In genomic region chr4:76897522-76898384, GRCh38 we compare ENCODE assay signal across 8 cellular contexts. TPM values are rescaled to one million over a fixed set of nuclear protein-coding genes. Genes with fewer than 3 reads are reported as not detected.
DNase-seq lines count a peak whose midpoint lies in the region; ATAC-seq, FAIRE-seq and TF ChIP-seq lines count a peak whose summit lies in the region.

SOWAHB (minus strand) TSS chr4:76898144; CDS start chr4:76897849, 295 bp downstream.

- H3K9me3 ChIP-seq in iPS-20b (ENCODE audit: insufficient read depth, low read depth, low read length) (no peaks in the 10 kb centered on the region), small intestine (ENCODE audit: control insufficient read depth, low read depth) (no peaks in the 10 kb centered on the region)

- H3K36me3 ChIP-seq in iPS-20b (ENCODE audit: insufficient read depth, low read depth, low read length) = no peaks in the 10 kb centered on the region
- no peaks in the 10 kb centered on the region for H3K36me3 ChIP-seq in small intestine (ENCODE audit: control insufficient read depth in 2 of 2, insufficient read depth in 2 of 2, low read length in 2 of 2)

- H3K4me1 Mint-ChIP-seq in HFFc6 (ENCODE audit: low read depth) = peaks cover 10% of the 10 kb centered on the region

- no peak within 1 kb of the TSS for H3K27ac Mint-ChIP-seq in HFFc6

- peaks cover 4% of the 10 kb centered on the region; the same call in 1 of the 2 replicates for H3K36me3 Mint-ChIP-seq in HFFc6 (ENCODE audit: low read depth)

- H3K27me3 Mint-ChIP-seq in HFFc6 (ENCODE audit: insufficient read depth) = peaks cover 8% of the 10 kb centered on the region

- H3K27ac ChIP-seq in RWPE1 (no peak within 1 kb of the TSS), iPS-20b (ENCODE audit: low read length) (no peak within 1 kb of the TSS), small intestine (ENCODE audit: low read depth in 1 of 2, low read length in 1 of 2) (peak within 1 kb of the TSS; percentile 84 to 89)

- 1 to 2% (median 2%) methylated on average over 59 to 79 of the region's 79 CpGs for WGBS in small intestine, 3 donors

- H3K27me3 ChIP-seq in iPS-20b (ENCODE audit: insufficient read depth, low read length) (peaks cover 73% of the 10 kb centered on the region), small intestine (ENCODE audit: control insufficient read depth in 2 of 2, insufficient read depth in 2 of 2, low read length in 2 of 2) (peaks cover 0 to 7% of the 10 kb centered on the region in 2 donors)

- H3K4me3 ChIP-seq in astrocyte of the cerebellum (ENCODE audit: low read depth, low read length) = peak within 1 kb of the TSS; percentile 44
- H3K4me3 ChIP-seq in iPS-20b (ENCODE audit: low read length) = peak within 1 kb of the TSS; percentile 67
- H3K4me3 ChIP-seq in small intestine (ENCODE audit: low read depth in 1 of 2, low read length in 2 of 2) = peak within 1 kb of the TSS; percentile 70 to 81

- no peak for FAIRE-seq in small intestine (lab: Jason Lieb, UNC)

- H3K9ac ChIP-seq in iPS-20b (ENCODE audit: low read depth, low read length) = no peak within 1 kb of the TSS

- TF ChIP-seq CTCF in HFFc6 (IDR thresholded peaks at IDR 0.05) (no peak), RWPE1 (conservative IDR thresholded peaks at IDR 0.05; ENCODE audit: low read depth) (no peak), astrocyte of the cerebellum (IDR thresholded peaks at IDR 0.05; ENCODE audit: low read depth, low read length, missing control alignments) (no peak)

- peak; percentile 35 for DNase-seq in Caki2 (ENCODE audit: low read depth)
- no peak for DNase-seq in HFFc6
- DNase-seq in RWPE1 (ENCODE audit: low spot score) = peak; percentile 63
- DNase-seq in astrocyte of the cerebellum (ENCODE audit: low read depth) = no peak
- DNase-seq in small intestine = peak; percentile 95
- DNase-seq in NCI-H128 (lab: John Stamatoyannopoulos, UW; ENCODE audit: unreplicated experiment) = no peak

- H3K9me3 Mint-ChIP-seq in HFFc6 = no peaks in the 10 kb centered on the region

- peak within 1 kb of the TSS; percentile 44 for H3K4me3 Mint-ChIP-seq in HFFc6

- CTCF ChIA-PET in RWPE1 (lab: Yijun Ruan, JAX) = interaction anchor here (0.6 to 0.7 kb wide), 4 partner anchors 74 to 1133 kb away, joined by 3 to 4 read pairs (median 3); no protein-coding TSS in a partner anchor

- POLR2A ChIA-PET in RWPE1 (lab: Yijun Ruan, JAX; ENCODE audit: low non-redundant PET) = no interaction called here

- no peak for ATAC-seq in HG02884 (IDR thresholded peaks at IDR 0.05; ENCODE audit: unreplicated experiment)

- in situ Hi-C loops in Caki2 (cut with HindIII; ENCODE audit: low pct_unique_long_range_greater_than_20kb, low sequenced_read_pairs) (no loop called here), astrocyte of the cerebellum (cut with HindIII; ENCODE audit: low sequenced_read_pairs) (no loop called here)

- peaks cover 5% of the 10 kb centered on the region for H3K4me1 ChIP-seq in iPS-20b (ENCODE audit: insufficient read depth, low read length)
- peaks cover 5 to 6% of the 10 kb centered on the region in 2 donors for H3K4me1 ChIP-seq in small intestine (ENCODE audit: control insufficient read depth in 2 of 2, insufficient read depth in 1 of 2, low read depth in 1 of 2, low read length in 1 of 2)

RNA-seq across cellular contexts. Expression of gene SOWAHB, which starts in this region (rescaled TPM):
- not detected in 2 replicates for total RNA-seq in Caki2 (2014; rRNA removed; shearing (Covaris generic); ENCODE audit: low replicate concordance)
- under 1 TPM; 0.09 to 0.14 (median 0.11) TPM for total RNA-seq in HFFc6 (2021; fragmentation: NEBNext Ultra II Directional; extraction: Animal tissue kit (Norgen Biotek cat#: 25700))
- 1 to 10 TPM; 5.3 to 7.3 (median 6.3) TPM for polyA plus RNA-seq in small intestine

Comparison
In these comparisons a context has a peak if more than half of its experiments do, and no peak if none do; other contexts are left out.
1. Peak in DNase-seq in Caki2; RNA of the gene not detected or under 1 TPM.
2. DNase-seq: peak in RWPE1 (single experiment) and small intestine (single experiment); none in HFFc6 (single experiment), astrocyte of the cerebellum (single experiment) and NCI-H128 (single experiment).
3. H3K27ac ChIP-seq: peak in small intestine (2 of 2); none in RWPE1 (single experiment) and iPS-20b (single experiment).
4. Peak in every context shown above with its lines, with median percentiles within 50 percentile points of each other: H3K4me3 ChIP-seq.